1 cellular context compared by ENCODE assay signal in the genomic region with DNA sequence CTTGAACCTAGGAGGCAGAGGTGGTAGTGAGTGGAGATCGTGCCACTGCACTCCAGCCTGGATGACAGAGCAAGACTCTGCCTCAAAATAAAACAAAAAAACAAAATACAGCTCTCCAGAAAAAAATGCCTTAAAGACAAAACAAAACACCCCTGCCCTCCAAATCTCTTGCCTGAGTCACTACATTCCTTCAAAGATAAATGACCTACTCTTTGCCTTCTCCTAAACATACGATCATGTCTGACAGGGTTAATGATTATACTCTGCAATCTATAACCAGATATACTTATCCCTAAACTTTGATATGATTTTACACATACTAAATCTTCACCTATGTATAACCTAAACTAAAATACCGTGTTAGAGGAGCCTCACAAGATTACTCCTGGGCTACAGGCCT.
TF ChIP-seq lines count a peak whose summit lies in the region.

No MANE protein-coding gene starts in this region.

TF ChIP-seq in IMR-90, 13 proteins besides CTCF, POLR2A, EP300 and RAD21:
- TF ChIP-seq CHD1 (IDR thresholded peaks at IDR 0.05; ENCODE audit: low read depth, low read length): no peak
- TF ChIP-seq NFE2L2 (IDR thresholded peaks at IDR 0.05; ENCODE audit: low read depth, low read length): no peak
- TF ChIP-seq SMC3 (IDR thresholded peaks at IDR 0.05; ENCODE audit: low read depth, low read length): no peak
